Comparison of ENCODE assay signal across 28 cellular contexts in the genomic region with DNA sequence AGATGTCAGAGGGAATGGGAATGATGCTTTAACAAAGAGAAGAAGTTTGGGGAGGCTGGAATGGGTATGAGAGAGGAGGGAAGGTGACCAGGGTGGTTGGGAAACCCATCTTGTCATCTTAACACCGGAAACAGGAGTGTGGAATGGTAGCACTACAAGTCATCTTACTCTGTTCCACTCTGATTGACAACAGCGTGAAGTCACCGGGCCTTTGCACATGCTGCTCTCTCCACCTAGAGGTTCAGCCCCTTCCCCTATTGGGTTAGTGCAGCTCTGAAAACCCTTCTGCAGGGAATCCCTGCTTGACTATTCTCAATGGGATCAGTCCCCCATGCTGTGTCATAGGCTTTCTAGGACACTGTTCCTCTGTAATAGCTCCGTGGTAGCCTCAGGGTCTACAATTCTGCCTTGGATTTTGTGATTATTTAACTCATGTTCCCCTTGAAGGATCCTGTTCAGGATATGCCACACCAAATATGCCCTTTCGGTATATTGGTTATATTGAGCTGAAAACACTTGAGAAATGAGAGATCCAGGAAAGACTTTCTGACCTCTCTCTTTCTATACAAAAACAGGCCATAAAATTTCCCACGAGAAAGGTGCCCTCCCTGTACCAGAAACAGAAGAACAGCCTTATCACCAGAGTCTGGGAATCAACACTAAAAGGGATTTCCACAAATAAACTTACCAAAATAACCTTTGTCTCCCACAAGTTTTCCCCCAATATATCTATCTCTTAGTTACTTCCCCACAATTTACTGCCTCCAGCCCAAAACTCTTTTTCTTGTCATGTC.
DNase-seq lines count a peak whose midpoint lies in the region; ATAC-seq, FAIRE-seq and TF ChIP-seq lines count a peak whose summit lies in the region.
"Had no signal": no experiment of that assay in that cellular context is flagged by ENCODE, and none has a peak within 500 bp of the region (broad histone marks: within the 10 kb centered on the region; RNA-seq: fewer than 3 reads in every experiment).

No MANE protein-coding gene starts in this region.

- no peaks in the 10 kb centered on the region for H4K20me1 ChIP-seq in endothelial cell of umbilical vein (replicated peaks; ENCODE audit: control insufficient read depth, extremely low read depth, insufficient read depth, low read length)

- dilution Hi-C loops in endothelial cell of umbilical vein (cut with MboI; ENCODE audit: extremely low pct_ligation_motif_present, low sequenced_read_pairs): no loop called here

- H3K4me1 ChIP-seq in endothelial cell of umbilical vein (ENCODE audit: control insufficient read depth, extremely low read depth, insufficient read depth, low read length): peaks cover 26% of the 10 kb centered on the region
- H3K4me1 ChIP-seq: Caco-2 had no signal

- no peak overlapping the region for H3K27ac ChIP-seq in endothelial cell of umbilical vein (ENCODE audit: insufficient read depth, low read depth, low read length)
- H3K27ac ChIP-seq: KMS-11, RWPE1 had no signal

- POLR2A ChIA-PET in endothelial cell of umbilical vein (lab: Charles Lee): no interaction called here

- H3K36me3 Mint-ChIP-seq in Calu3 (ENCODE audit: insufficient read depth, unreplicated experiment) (peaks cover 11% of the 10 kb centered on the region), IgD-negative memory B cell (peaks cover 29% of the 10 kb centered on the region), osteocyte (ENCODE audit: unreplicated experiment) (peaks cover 70% of the 10 kb centered on the region)

- no peaks in the 10 kb centered on the region for H3K27me3 ChIP-seq in endothelial cell of umbilical vein (ENCODE audit: control insufficient read depth in 2 of 2, insufficient read depth in 2 of 2, low read length in 2 of 2)

- no peaks in the 10 kb centered on the region for H3K79me2 ChIP-seq in endothelial cell of umbilical vein (ENCODE audit: control insufficient read depth, insufficient read depth, low read length)

- H3K36me3 ChIP-seq in endothelial cell of umbilical vein (ENCODE audit: control insufficient read depth in 2 of 2, extremely low read depth in 1 of 2, insufficient read depth in 2 of 2, low read length in 2 of 2): peaks cover 13 to 14% of the 10 kb centered on the region in 2 experiments

- intact Hi-C loops in Calu3 (cut with micrococcal nuclease; ENCODE audit: unreplicated experiment) (no loop called here), endothelial cell of umbilical vein (cut with micrococcal nuclease) (no loop called here)

- BruUV-seq in Calu3 (replicated peaks; lab: Mats Ljungman, UMichigan) (no TSS peak), endothelial cell of umbilical vein (replicated peaks; lab: Mats Ljungman, UMichigan) (no TSS peak)

- no peak for ATAC-seq in GM21576 (IDR thresholded peaks at IDR 0.05; ENCODE audit: unreplicated experiment)
- ATAC-seq in GM21786 (IDR thresholded peaks at IDR 0.05; ENCODE audit: unreplicated experiment): no peak
- ATAC-seq: GM12878, Panc1 had no signal

- H3K4me3 ChIP-seq in endothelial cell of umbilical vein (replicated peaks in 1 of 3; ENCODE audit: insufficient read depth in 1 of 3, low read depth in 1 of 3, low read length in 3 of 3): no peak overlapping the region
- H3K4me3 ChIP-seq: GM12878 had no signal

- TF ChIP-seq POLR2A in endothelial cell of umbilical vein (IDR thresholded peaks at IDR 0.05; ENCODE audit: low read depth, low read length): no peak

- no peaks in the 10 kb centered on the region for H3K9me3 ChIP-seq in endothelial cell of umbilical vein (replicated peaks; ENCODE audit: control insufficient read depth, insufficient read depth, low read length)
- H3K9me3 ChIP-seq: Caco-2 had no signal

- CTCF ChIA-PET in Calu3 (lab: Charles Lee) (no interaction called here), endothelial cell of umbilical vein (lab: Charles Lee) (interaction anchor here (1.3 to 1.4 kb wide), 3 partner anchors 15 to 80 kb away, joined by 3 to 5 read pairs (median 3); no protein-coding TSS in a partner anchor)

- no peak for TF ChIP-seq CTCF in Calu3 (IDR thresholded peaks at IDR 0.05; ENCODE audit: unreplicated experiment)
- TF ChIP-seq CTCF in endothelial cell of umbilical vein (IDR thresholded peaks at IDR 0.05; ENCODE audit: extremely low read depth in 1 of 2, insufficient read depth in 1 of 2, low read depth in 1 of 2, low read length in 2 of 2): no peak
- TF ChIP-seq CTCF in osteocyte (IDR thresholded peaks at IDR 0.05): no peak

- H3K27me3 Mint-ChIP-seq in Calu3 (ENCODE audit: unreplicated experiment): no peaks in the 10 kb centered on the region
- H3K27me3 Mint-ChIP-seq in IgD-negative memory B cell: no peaks in the 10 kb centered on the region
- H3K27me3 Mint-ChIP-seq in osteocyte (ENCODE audit: unreplicated experiment): no peaks in the 10 kb centered on the region
- H3K27me3 Mint-ChIP-seq: CD4-positive, alpha-beta memory T cell had no signal

- H3K9ac ChIP-seq in endothelial cell of umbilical vein (replicated peaks; ENCODE audit: extremely low read depth, insufficient read depth, low read length): no peak overlapping the region
- H3K9ac ChIP-seq: KMS-11 had no signal

- H3K9me3 Mint-ChIP-seq in Calu3 (ENCODE audit: low read depth, unreplicated experiment) (no peaks in the 10 kb centered on the region), IgD-negative memory B cell (no peaks in the 10 kb centered on the region), osteocyte (ENCODE audit: unreplicated experiment) (no peaks in the 10 kb centered on the region)

- DNase-seq in Calu3 (no peak), endothelial cell of umbilical vein (ENCODE audit: low read depth, low spot score) (peak; percentile 78), osteocyte (ENCODE audit: extremely low spot score, unreplicated experiment) (no peak), NAMALWA (ENCODE audit: low spot score) (no peak)
- DNase-seq in stimulated activated CD8-positive, alpha-beta memory T cell treated with anti-CD3 and anti-CD28 coated beads, Interleukin-4, amount 100 ng/mL, for 48 hours: no peak
- DNase-seq: AML-193; C1 segment of cervical spinal cord; Caco-2; CD4-positive, alpha-beta memory T cell; DMS 273 treated with DMSO at 0.1 percent for 48 hours; DMS79; EL; GDM1; H7; NCI-H1092; NCI-H1417 treated with DMSO at 0.1 percent for 48 hours; NCI-H1694 treated with DMSO at 0.1 percent for 48 hours; NCI-H2081; NCI-H2227 treated with DMSO at 0.1 percent for 48 hours; SHP77 had no signal

- no peaks in the 10 kb centered on the region for H3K9me1 ChIP-seq in endothelial cell of umbilical vein (replicated peaks; ENCODE audit: control insufficient read depth, extremely low read depth, insufficient read depth, low read length)

- peak overlapping the region; percentile 35 for H3K27ac Mint-ChIP-seq in Calu3 (ENCODE audit: unreplicated experiment)
- H3K27ac Mint-ChIP-seq in IgD-negative memory B cell: peak overlapping the region in 2 of 3 donors; percentile 51 to 61
- H3K27ac Mint-ChIP-seq in osteocyte (ENCODE audit: unreplicated experiment): peak overlapping the region; percentile 4
- H3K27ac Mint-ChIP-seq: CD4-positive, alpha-beta memory T cell had no signal

- no peak for FAIRE-seq in endothelial cell of umbilical vein (lab: Jason Lieb, UNC)
- FAIRE-seq: A204.1, GM12878 had no signal

- H3K4me1 Mint-ChIP-seq in Calu3 (ENCODE audit: low read depth, unreplicated experiment): peaks cover 23% of the 10 kb centered on the region
- peaks cover 29 to 39% (median 36%) of the 10 kb centered on the region in 3 donors for H3K4me1 Mint-ChIP-seq in IgD-negative memory B cell
- H3K4me1 Mint-ChIP-seq in osteocyte (ENCODE audit: unreplicated experiment): peaks cover 53% of the 10 kb centered on the region

- no peak overlapping the region for H2AFZ ChIP-seq in endothelial cell of umbilical vein (ENCODE audit: low read depth, low read length)

- H3K4me3 Mint-ChIP-seq in Calu3 (ENCODE audit: low read depth, unreplicated experiment) (no peak overlapping the region), IgD-negative memory B cell (peak overlapping the region in 1 of 4 donors; percentile 38), osteocyte (ENCODE audit: unreplicated experiment) (no peak overlapping the region)
- H3K4me3 Mint-ChIP-seq: CD4-positive, alpha-beta memory T cell had no signal

- no peak overlapping the region for H3K4me2 ChIP-seq in endothelial cell of umbilical vein (ENCODE audit: insufficient read depth, low read length)
- H3K4me2 ChIP-seq: KMS-11 had no signal

TF ChIP-seq in endothelial cell of umbilical vein, 7 proteins besides CTCF, POLR2A, EP300 and RAD21:
- TF ChIP-seq FOS (IDR thresholded peaks at IDR 0.05; ENCODE audit: borderline replicate concordance, insufficient read depth, low read length): no peak
- TF ChIP-seq EZH2 (IDR thresholded peaks at IDR 0.05; ENCODE audit: borderline replicate concordance, low read depth, low read length, severe bottlenecking): no peak
- TF ChIP-seq GATA2 (IDR thresholded peaks at IDR 0.05; ENCODE audit: insufficient read depth, insufficient read length, low read depth, low read length): no peak
- TF ChIP-seq JUN (IDR thresholded peaks at IDR 0.05; ENCODE audit: borderline replicate concordance, insufficient read depth, insufficient read length, low read depth): no peak
- TF ChIP-seq MYC (IDR thresholded peaks at IDR 0.05; ENCODE audit: low read depth, low read length): no peak
- TF ChIP-seq MAX (IDR thresholded peaks at IDR 0.05; ENCODE audit: insufficient read depth, insufficient read length): no peak
- no peak for TF ChIP-seq POLR2AphosphoS5 (IDR thresholded peaks at IDR 0.05; ENCODE audit: insufficient read depth, low read depth, low read length)

Comparison
In these comparisons a context has a peak if more than half of its experiments do, and no peak if none do; other contexts are left out.
1. H3K27ac Mint-ChIP-seq: peak in every context shown above with its lines; median percentile 56 in IgD-negative memory B cell; 35 in Calu3; 4 in osteocyte.